In genomic region chr7:151091431-151091830, GRCh38 we compare ENCODE assay signal across 1 cellular context.
A peak's percentile ranks its signal among the peaks of the same experiment; 100 is the strongest.
TF ChIP-seq lines count a peak whose summit lies in the region.

No MANE protein-coding gene starts in this region.

TF ChIP-seq in K562, 482 proteins besides CTCF, POLR2A, EP300 and RAD21 (continued from another document):
- TF ChIP-seq CHD2 (IDR thresholded peaks at IDR 0.05; ENCODE audit: low read depth, low read length) (no peak), FIP1L1 (IDR thresholded peaks at IDR 0.05; ENCODE audit: low read depth, low read length, poor library complexity, severe bottlenecking) (no peak), ZNF24 (IDR thresholded peaks at IDR 0.05) (no peak), TEAD1 (CRISPR knock-in tag; IDR thresholded peaks at IDR 0.05) (0 out of 4 replicates have a peak, but pooled peaks of 1 of the 2 experiments have one; percentile 19), GATA2 (CRISPR knock-in tag; IDR thresholded peaks at IDR 0.05) (no peak), PHF20 (IDR thresholded peaks at IDR 0.05; ENCODE audit: partially characterized antibody) (no peak), SPI1 (IDR thresholded peaks at IDR 0.05; ENCODE audit: borderline replicate concordance, low read depth, low read length) (no peak)
